8 cellular contexts compared by ENCODE assay signal in the genomic region with DNA sequence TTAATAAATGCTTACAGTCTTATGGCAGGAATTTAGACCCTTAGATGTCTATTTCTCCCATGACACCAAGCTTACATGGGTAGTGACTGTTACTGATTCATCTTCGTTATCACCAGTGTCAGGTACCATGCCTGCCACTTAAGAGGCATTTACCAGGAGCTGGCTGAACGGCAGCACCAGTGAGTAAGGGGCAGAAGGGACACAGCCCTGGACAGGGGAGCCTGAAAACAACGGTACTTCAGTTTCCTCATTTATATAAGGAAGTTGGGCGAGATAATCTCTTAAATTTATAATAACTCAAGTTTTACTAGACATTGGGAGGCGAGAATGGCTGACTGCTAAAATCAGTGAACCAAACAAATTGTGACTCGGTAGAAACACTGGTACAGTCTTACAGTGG. TPM values are rescaled to one million over a fixed set of nuclear protein-coding genes. Genes with fewer than 3 reads are reported as not detected.
DNase-seq lines count a peak whose midpoint lies in the region; ATAC-seq and TF ChIP-seq lines count a peak whose summit lies in the region.

No MANE protein-coding gene starts in this region.

- no peak for TF ChIP-seq CTCF in GM12864 (IDR thresholded peaks at IDR 0.05; ENCODE audit: low read depth, low read length, missing control alignments)
- no peak for TF ChIP-seq CTCF in Panc1 (IDR thresholded peaks at IDR 0.05)
- no peak for TF ChIP-seq CTCF in esophagus muscularis mucosa (IDR thresholded peaks at IDR 0.05)
- no peak for TF ChIP-seq CTCF in psoas muscle (IDR thresholded peaks at IDR 0.05)
- no peak for TF ChIP-seq CTCF in GM10248 (IDR thresholded peaks at IDR 0.05; ENCODE audit: control extremely low read depth, extremely low read depth, low read depth, missing control alignments)

- TF ChIP-seq EP300 in esophagus muscularis mucosa (IDR thresholded peaks at IDR 0.05), result no peak

- intact Hi-C loops in Panc1 (cut with micrococcal nuclease; ENCODE audit: unreplicated experiment) (no loop called here), esophagus muscularis mucosa (cut with DNase I) (loop anchor here (10.0 kb wide), 1 partner anchor 162 kb away; the partner anchor contains the start of gene INPP4A), psoas muscle (cut with DNase I) (loop anchor here in 1 of 2 donors (10.0 kb wide), 1 partner anchor 192 kb away; no protein-coding TSS in a partner anchor)

- DNase-seq in GM12864 (ENCODE audit: low read depth) (no peak), Panc1 (ENCODE audit: low read depth, low spot score) (no peak), esophagus muscularis mucosa (ENCODE audit: extremely low spot score) (no peak), psoas muscle (no peak), GM10248 (ENCODE audit: extremely low spot score) (no peak), A172 (ENCODE audit: low spot score) (no peak), C1 segment of cervical spinal cord (lab: John Stamatoyannopoulos, UW) (no peak), NCI-H2171 (lab: John Stamatoyannopoulos, UW) (no peak)

- peaks cover 22% of the 10 kb centered on the region for H3K4me1 ChIP-seq in Panc1 (ENCODE audit: control insufficient read depth, insufficient read depth, low read length)
- H3K4me1 ChIP-seq in esophagus muscularis mucosa, result peaks cover 47 to 65% (median 57%) of the 10 kb centered on the region in 4 donors
- H3K4me1 ChIP-seq in psoas muscle, result peaks cover 49% of the 10 kb centered on the region

- H3K27me3 ChIP-seq in Panc1 (ENCODE audit: control insufficient read depth, insufficient read depth, low read length), result no peaks in the 10 kb centered on the region
- H3K27me3 ChIP-seq in esophagus muscularis mucosa, result peaks cover 0 to 4% (median 0%) of the 10 kb centered on the region in 4 donors
- H3K27me3 ChIP-seq in psoas muscle (ENCODE audit: insufficient read depth in 3 of 3, low read length in 2 of 3), result no peaks in the 10 kb centered on the region

- CTCF ChIA-PET in Panc1 (lab: Charles Lee), result no interaction called here
- CTCF ChIA-PET in GM10248 (lab: Yijun Ruan, JAX), result interaction anchor here (1.4 to 3.0 kb wide), 2 partner anchors 38 to 194 kb away, joined by 3 to 9 read pairs; no protein-coding TSS in a partner anchor

- BruUV-seq in Panc1 (replicated peaks; lab: Mats Ljungman, UMichigan), result no TSS peak

- POLR2A ChIA-PET in Panc1 (lab: Charles Lee) (no interaction called here), GM10248 (lab: Yijun Ruan, JAX) (no interaction called here)

- ATAC-seq in Panc1 (no peak), psoas muscle (no peak)

- H3K27ac ChIP-seq in Panc1 (ENCODE audit: low read length) (peak overlapping the region; percentile 96), esophagus muscularis mucosa (replicated peaks in 1 of 4) (peak overlapping the region in 2 of 4 donors; percentile 96 to 98), psoas muscle (peak overlapping the region; percentile 99)

- in situ Hi-C loops in Panc1 (cut with HindIII; ENCODE audit: low pct_unique_long_range_greater_than_20kb, low sequenced_read_pairs), result no loop called here

- TF ChIP-seq POLR2A in esophagus muscularis mucosa (IDR thresholded peaks at IDR 0.05; ENCODE audit: low read depth), result no peak

- H3K4me3 ChIP-seq in GM12864 (ENCODE audit: low read depth, low read length) (peak overlapping the region; percentile 80), Panc1 (ENCODE audit: low read depth in 2 of 2, low read length in 2 of 2) (peak overlapping the region; percentile 98), esophagus muscularis mucosa (peak overlapping the region; percentile 72 to 98 (median 94)), psoas muscle (peak overlapping the region; percentile 98)

- H3K9me3 ChIP-seq in Panc1 (ENCODE audit: control insufficient read depth, insufficient read depth, low read depth, low read length), result no peaks in the 10 kb centered on the region
- no peaks in the 10 kb centered on the region for H3K9me3 ChIP-seq in esophagus muscularis mucosa
- H3K9me3 ChIP-seq in psoas muscle, result no peaks in the 10 kb centered on the region

- H3K36me3 ChIP-seq in Panc1 (ENCODE audit: control insufficient read depth, insufficient read depth, low read length) (peaks cover 21% of the 10 kb centered on the region), esophagus muscularis mucosa (peaks cover 5 to 38% (median 26%) of the 10 kb centered on the region in 4 donors), psoas muscle (ENCODE audit: insufficient read depth in 1 of 2, low read depth in 1 of 2) (peaks cover 3 to 43% of the 10 kb centered on the region in 2 donors)

- 56% methylated on average over 6 of the region's 6 CpGs for WGBS in esophagus muscularis mucosa
- WGBS in psoas muscle, 3 donors, result 61 to 70% (median 64%) methylated on average over 6 of the region's 6 CpGs

RNA-seq across cellular contexts. Expression of gene COA5, which starts 1.2 kb away (rescaled TPM):
- 20.6 TPM for total RNA-seq in Panc1 (2021; ENCODE audit: unreplicated experiment)
- polyA plus RNA-seq in Panc1 (2012; ENCODE audit: insufficient read length), result 17.4 TPM
- total RNA-seq in esophagus muscularis mucosa, result 10 to 100 TPM; 28.3 to 48.2 (median 31.7) TPM
- 10 to 100 TPM; 22.5 to 37.5 (median 29.2) TPM for total RNA-seq in psoas muscle
- 10 to 100 TPM; 26.3 to 58.5 (median 35.2) TPM for polyA plus RNA-seq in psoas muscle
- total RNA-seq in A172 (2014; rRNA removed; shearing (Covaris generic)), result 47.4 and 48.3 TPM in 2 replicates

RNA-seq across cellular contexts. Expression of gene UNC50, which starts 1.3 kb away (rescaled TPM):
- 43.6 TPM for total RNA-seq in Panc1 (2021; ENCODE audit: unreplicated experiment)
- 38.7 TPM for polyA plus RNA-seq in Panc1 (2012; ENCODE audit: insufficient read length)
- 10 to 100 TPM; 34.0 to 51.4 (median 40.7) TPM for total RNA-seq in esophagus muscularis mucosa
- 10 to 100 TPM; 19.9 to 35.1 (median 22.4) TPM for total RNA-seq in psoas muscle
- 10 to 100 TPM; 26.6 to 48.5 (median 37.3) TPM for polyA plus RNA-seq in psoas muscle
- 79.9 and 87.2 TPM in 2 replicates for total RNA-seq in A172 (2014; rRNA removed; shearing (Covaris generic))
